17 cellular contexts compared by ENCODE assay signal in the genomic region with DNA sequence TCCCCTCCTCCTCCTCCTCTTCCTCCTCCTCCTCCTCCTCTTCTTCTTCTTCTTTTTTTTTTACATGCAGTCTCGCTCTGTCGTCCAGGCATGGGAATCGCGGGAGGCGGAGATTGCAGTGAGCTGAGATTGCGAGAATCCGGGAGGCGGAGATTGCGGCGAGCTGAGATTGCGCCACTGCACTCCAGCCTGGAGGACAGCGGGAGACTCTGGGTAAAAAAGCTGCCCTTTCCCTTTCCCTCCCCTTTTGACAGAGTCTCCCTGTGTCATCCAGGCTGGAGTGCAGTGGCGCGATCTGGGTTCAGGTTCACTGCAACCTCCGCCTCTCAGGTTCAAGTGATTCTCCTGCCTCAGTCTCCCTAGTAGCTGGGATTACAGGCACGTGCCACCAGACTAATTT.
"Had no signal": no experiment of that assay in that cellular context is flagged by ENCODE, and none has a peak within 500 bp of the region (broad histone marks: within the 10 kb centered on the region; RNA-seq: fewer than 3 reads in every experiment).

No MANE protein-coding gene starts in this region.

- H3K9me3 ChIP-seq: breast epithelium, psoas muscle, right lobe of liver, SK-N-SH, tibial artery had no signal

- H3K36me3 ChIP-seq: breast epithelium, heart left ventricle, left lung, right lobe of liver, spleen, tibial artery had no signal

- H3K9ac ChIP-seq: SK-N-SH had no signal

- H3K4me3 ChIP-seq: breast epithelium, dorsolateral prefrontal cortex, heart left ventricle, left lung, psoas muscle, right lobe of liver, spleen, tibial artery had no signal

- H3K27me3 ChIP-seq: breast epithelium, heart left ventricle, left lung, right lobe of liver, spleen, tibial artery had no signal

- H3K4me1 ChIP-seq: breast epithelium, heart left ventricle, left lung, psoas muscle, right lobe of liver, spleen, tibial artery had no signal

- DNase-seq: activated B cell treated with CpG ODN at 0.5 μM for 24 hours; activated CD4-positive, alpha-beta T cell treated with anti-CD3 and anti-CD28 coated beads, Interleukin-2, amount 50 U/mL, for 1 hour; activated naive CD8-positive, alpha-beta T cell treated with anti-CD3 and anti-CD28 coated beads for 36 hours; aorta; dorsolateral prefrontal cortex; foreskin melanocyte; heart left ventricle; left lung; psoas muscle; right lobe of liver; SK-N-SH; spleen; stimulated activated CD4-positive, alpha-beta T cell treated with anti-CD3 and anti-CD28 coated beads, Interleukin-1b, Interleukin-23, amount 100 ng/mL, for 48 hours; T-helper 1 cell; tibial artery had no signal

- H3K4me2 ChIP-seq: SK-N-SH had no signal

- ATAC-seq: heart left ventricle; left lung; psoas muscle; right lobe of liver; stimulated activated memory B cell treated with anti-CD40 and anti-IgM and Interleukin-4, amounts not matched to agents 10 μg/mL and 1 μg/mL and 100 μg/mL, for 72 hours had no signal

- H3K27ac ChIP-seq: breast epithelium, dorsolateral prefrontal cortex, heart left ventricle, left lung, psoas muscle, right lobe of liver, spleen, tibial artery had no signal

- H3K9me2 ChIP-seq: SK-N-SH had no signal
